Comparison of ENCODE assay signal across 17 cellular contexts in the genomic region with DNA sequence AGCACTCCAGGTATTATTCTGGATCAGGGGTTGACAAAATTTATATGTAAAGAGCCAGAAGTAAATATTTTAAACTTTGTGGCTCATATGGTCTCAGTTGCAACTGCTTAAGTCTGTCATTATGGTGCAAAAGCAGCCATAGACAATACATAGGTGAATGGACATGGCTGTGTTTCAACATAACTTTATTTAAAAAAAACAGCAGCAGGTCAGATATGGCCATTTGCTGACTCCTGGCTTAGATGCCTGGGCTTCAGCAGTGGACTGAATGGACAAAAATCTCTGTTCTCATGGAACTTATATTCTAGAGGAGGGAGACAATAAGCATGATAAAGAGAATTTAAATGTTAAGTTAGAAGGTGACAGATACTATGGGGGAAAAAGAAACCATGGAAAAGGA. TPM values are rescaled to one million over a fixed set of nuclear protein-coding genes. Genes with fewer than 3 reads are reported as not detected.
DNase-seq lines count a peak whose midpoint lies in the region; ATAC-seq and TF ChIP-seq lines count a peak whose summit lies in the region.
"Had no signal": no experiment of that assay in that cellular context is flagged by ENCODE, and none has a peak within 500 bp of the region (broad histone marks: within the 10 kb centered on the region; RNA-seq: fewer than 3 reads in every experiment).

No MANE protein-coding gene starts in this region.

- intact Hi-C loops in lower lobe of right lung (cut with DNase I): no loop called here
- intact Hi-C loops in stomach (cut with DNase I; ENCODE audit: low total_unique reads): no loop called here
- intact Hi-C loops in adrenal gland (cut with DNase I): no loop called here

- CTCF ChIA-PET in WTC11 (lab: Charles Lee): no interaction called here

- H3K36me3 ChIP-seq in ACC112 (ENCODE audit: insufficient read depth, low read length) (no peaks in the 10 kb centered on the region), lower lobe of right lung (no peaks in the 10 kb centered on the region), stomach (no peaks in the 10 kb centered on the region), adrenal gland (replicated peaks in 1 of 2) (no peaks in the 10 kb centered on the region)
- H3K36me3 ChIP-seq: BLaER1 had no signal

- H3K4me3 Mint-ChIP-seq in WTC11: no peak overlapping the region
- H3K4me3 Mint-ChIP-seq: CD4-positive, alpha-beta memory T cell had no signal

- peaks cover 28% of the 10 kb centered on the region for H3K4me1 Mint-ChIP-seq in WTC11

- H3K27ac ChIP-seq in ACC112 (ENCODE audit: low read depth, low read length) (peak overlapping the region; percentile 64), lower lobe of right lung (peak overlapping the region; percentile 8), stomach (peak overlapping the region in 3 of 5 donors; percentile 17 to 57 (median 51)), adrenal gland (peak overlapping the region in 1 of 5 donors; percentile 65)
- H3K27ac ChIP-seq: A549, BLaER1 had no signal

- H3K4me3 ChIP-seq in ACC112 (ENCODE audit: low read depth, low read length) (no peak overlapping the region), lower lobe of right lung (no peak overlapping the region), stomach (no peak overlapping the region), adrenal gland (no peak overlapping the region)
- H3K4me3 ChIP-seq: A549, BLaER1 had no signal

- H3K4me1 ChIP-seq in ACC112 (ENCODE audit: control insufficient read depth, insufficient read depth, low read length, unreplicated experiment): peaks cover 18% of the 10 kb centered on the region
- H3K4me1 ChIP-seq in lower lobe of right lung: peaks cover 8% of the 10 kb centered on the region
- H3K4me1 ChIP-seq in stomach: peaks cover 0 to 11% (median 7%) of the 10 kb centered on the region in 4 donors
- H3K4me1 ChIP-seq in adrenal gland (replicated peaks in 1 of 2): peaks cover 0 to 13% of the 10 kb centered on the region in 2 donors
- H3K4me1 ChIP-seq: BLaER1 had no signal

- no peaks in the 10 kb centered on the region for H3K79me2 ChIP-seq in ACC112 (ENCODE audit: control insufficient read depth, insufficient read depth, low read length, unreplicated experiment)

- H3K27ac Mint-ChIP-seq in WTC11: no peak overlapping the region
- H3K27ac Mint-ChIP-seq: CD4-positive, alpha-beta memory T cell had no signal

- no peak overlapping the region for H2AFZ ChIP-seq in ACC112 (ENCODE audit: low read length, unreplicated experiment)

- H3K9me3 Mint-ChIP-seq in WTC11: 0 out of 2 replicates have a peak, but pooled peaks cover 3% of the 10 kb centered on the region
- H3K9me3 Mint-ChIP-seq: CD4-positive, alpha-beta memory T cell had no signal

- no peaks in the 10 kb centered on the region; the same call in 1 of the 2 replicates for H3K27me3 Mint-ChIP-seq in WTC11 (ENCODE audit: low read depth)
- H3K27me3 Mint-ChIP-seq: CD4-positive, alpha-beta memory T cell had no signal

- H3K27me3 ChIP-seq in ACC112 (ENCODE audit: insufficient read depth, low read length): no peaks in the 10 kb centered on the region; the same call in 1 of the 2 replicates
- no peaks in the 10 kb centered on the region for H3K27me3 ChIP-seq in lower lobe of right lung (ENCODE audit: low read depth)
- no peaks in the 10 kb centered on the region for H3K27me3 ChIP-seq in stomach
- no peaks in the 10 kb centered on the region for H3K27me3 ChIP-seq in adrenal gland
- H3K27me3 ChIP-seq: BLaER1 had no signal

- H3K36me3 Mint-ChIP-seq in WTC11: no peaks in the 10 kb centered on the region
- H3K36me3 Mint-ChIP-seq: CD4-positive, alpha-beta memory T cell had no signal

- no peak for TF ChIP-seq EP300 in stomach (IDR thresholded peaks at IDR 0.05)

- no peak for TF ChIP-seq POLR2A in stomach (IDR thresholded peaks at IDR 0.05)
- no peak for TF ChIP-seq POLR2A in adrenal gland (IDR thresholded peaks at IDR 0.05)

- DNase-seq in WTC11 (ENCODE audit: low spot score): no peak
- DNase-seq in lower lobe of right lung: no peak
- no peak for DNase-seq in stomach
- no peak for DNase-seq in adrenal gland
- no peak for DNase-seq in GM20000 (ENCODE audit: low spot score)
- DNase-seq: Calu3; CD4-positive, alpha-beta memory T cell; NCI-H1105; NCI-H2081; NCI-H2171 treated with DMSO at 0.1 percent for 48 hours; NCI-H446 treated with DMSO at 0.1 percent for 48 hours; Right ventricle myocardium superior had no signal

- H3K9me3 ChIP-seq in lower lobe of right lung (no peaks in the 10 kb centered on the region), stomach (no peaks in the 10 kb centered on the region), adrenal gland (replicated peaks in 1 of 3) (no peaks in the 10 kb centered on the region)
- H3K9me3 ChIP-seq: A549, BLaER1 had no signal

- POLR2A ChIA-PET in WTC11 (lab: Charles Lee): no interaction called here

- TF ChIP-seq CTCF in WTC11 (IDR thresholded peaks at IDR 0.05) (no peak), lower lobe of right lung (IDR thresholded peaks at IDR 0.05) (no peak), stomach (IDR thresholded peaks at IDR 0.05) (no peak), adrenal gland (IDR thresholded peaks at IDR 0.05) (no peak), GM20000 (IDR thresholded peaks at IDR 0.05; ENCODE audit: extremely low read depth, missing control alignments) (no peak)

- ATAC-seq in WTC11 (no peak), lower lobe of right lung (no peak), HG02981 (IDR thresholded peaks at IDR 0.05; ENCODE audit: unreplicated experiment) (no peak), GM21619 (IDR thresholded peaks at IDR 0.05; ENCODE audit: unreplicated experiment) (no peak)
- ATAC-seq: A549 had no signal

TF ChIP-seq in WTC11, 78 proteins besides CTCF, POLR2A, EP300 and RAD21:
- TF ChIP-seq, protein P1, sequence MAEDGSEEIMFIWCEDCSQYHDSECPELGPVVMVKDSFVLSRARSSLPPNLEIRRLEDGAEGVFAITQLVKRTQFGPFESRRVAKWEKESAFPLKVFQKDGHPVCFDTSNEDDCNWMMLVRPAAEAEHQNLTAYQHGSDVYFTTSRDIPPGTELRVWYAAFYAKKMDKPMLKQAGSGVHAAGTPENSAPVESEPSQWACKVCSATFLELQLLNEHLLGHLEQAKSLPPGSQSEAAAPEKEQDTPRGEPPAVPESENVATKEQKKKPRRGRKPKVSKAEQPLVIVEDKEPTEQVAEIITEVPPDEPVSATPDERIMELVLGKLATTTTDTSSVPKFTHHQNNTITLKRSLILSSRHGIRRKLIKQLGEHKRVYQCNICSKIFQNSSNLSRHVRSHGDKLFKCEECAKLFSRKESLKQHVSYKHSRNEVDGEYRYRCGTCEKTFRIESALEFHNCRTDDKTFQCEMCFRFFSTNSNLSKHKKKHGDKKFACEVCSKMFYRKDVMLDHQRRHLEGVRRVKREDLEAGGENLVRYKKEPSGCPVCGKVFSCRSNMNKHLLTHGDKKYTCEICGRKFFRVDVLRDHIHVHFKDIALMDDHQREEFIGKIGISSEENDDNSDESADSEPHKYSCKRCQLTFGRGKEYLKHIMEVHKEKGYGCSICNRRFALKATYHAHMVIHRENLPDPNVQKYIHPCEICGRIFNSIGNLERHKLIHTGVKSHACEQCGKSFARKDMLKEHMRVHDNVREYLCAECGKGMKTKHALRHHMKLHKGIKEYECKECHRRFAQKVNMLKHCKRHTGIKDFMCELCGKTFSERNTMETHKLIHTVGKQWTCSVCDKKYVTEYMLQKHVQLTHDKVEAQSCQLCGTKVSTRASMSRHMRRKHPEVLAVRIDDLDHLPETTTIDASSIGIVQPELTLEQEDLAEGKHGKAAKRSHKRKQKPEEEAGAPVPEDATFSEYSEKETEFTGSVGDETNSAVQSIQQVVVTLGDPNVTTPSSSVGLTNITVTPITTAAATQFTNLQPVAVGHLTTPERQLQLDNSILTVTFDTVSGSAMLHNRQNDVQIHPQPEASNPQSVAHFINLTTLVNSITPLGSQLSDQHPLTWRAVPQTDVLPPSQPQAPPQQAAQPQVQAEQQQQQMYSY (CRISPR knock-in tag; IDR thresholded peaks at IDR 0.05): peak; percentile 90
- TF ChIP-seq FOXP1 (CRISPR knock-in tag; IDR thresholded peaks at IDR 0.05; ENCODE audit: borderline replicate concordance): no peak

RNA-seq across cellular contexts. Expression of a gene that starts 11.7 kb away (rescaled TPM):
- total RNA-seq in WTC11 (2021): 12.1 to 13.9 TPM (median 12.8 TPM) in 3 replicates
- total RNA-seq in lower lobe of right lung: 40.9 TPM
- 10 to 100 TPM; 18.0 to 97.4 (median 39.3) TPM for total RNA-seq in stomach
- polyA plus RNA-seq in stomach: 10 to 100 TPM; 10.7 to 11.8 (median 11.3) TPM
- 10 to 100 TPM; 25.3 to 74.3 (median 39.5) TPM for total RNA-seq in adrenal gland
- polyA plus RNA-seq in adrenal gland: 10 to 100 TPM; 13.3 to 24.3 (median 20.2) TPM

RNA-seq across cellular contexts. Expression of a gene that starts 20.0 kb away (rescaled TPM):
- total RNA-seq in WTC11 (2021) (0.02 to 0.25 TPM in 2 of 3 replicates, not detected in the other), lower lobe of right lung (0.32 TPM), stomach (under 1 TPM in 3 of 5 donors, not detected in 2; under 0.01 to 0.37 (median 0.14) TPM), adrenal gland (under 1 TPM in 4 of 8 donors, not detected in 4; 0.13 to 0.18 (median 0.15) TPM)
- polyA plus RNA-seq in stomach (under 1 TPM in 1 of 3 donors, not detected in 2; 0.03 TPM), adrenal gland (under 1 TPM in 2 of 3 donors, not detected in 1; 0.08 to 0.13 TPM)
- total RNA-seq: Calu3; CD4-positive, alpha-beta memory T cell; Right ventricle myocardium superior had no signal
- polyA plus RNA-seq: A549; CD4-positive, alpha-beta memory T cell had no signal
